ENCODE assay signal across 1 cellular context in the genomic region with DNA sequence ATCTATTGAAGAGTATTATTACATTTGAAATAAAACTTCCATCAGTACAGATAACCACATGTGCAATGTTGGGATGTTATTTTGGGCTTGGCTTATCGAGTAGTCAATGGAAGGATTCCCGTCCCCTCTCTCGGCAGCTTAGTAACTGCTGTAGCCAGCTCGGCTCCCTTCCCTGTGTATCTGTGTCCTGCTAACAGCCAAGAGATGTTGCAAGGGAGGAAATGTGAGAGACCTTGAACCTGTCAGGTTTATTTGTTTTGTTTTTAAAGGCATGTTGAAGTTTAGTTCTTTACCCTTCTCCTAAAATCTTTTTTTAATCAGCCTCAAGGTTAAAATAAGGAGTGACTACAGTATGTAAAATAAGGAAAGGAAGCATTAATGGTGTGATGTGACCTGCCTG.
TF ChIP-seq lines count a peak whose summit lies in the region.

No MANE protein-coding gene starts in this region.

TF ChIP-seq in GM23338, 12 proteins besides CTCF, POLR2A, EP300 and RAD21 (continued from another document):
- TF ChIP-seq, protein P1, sequence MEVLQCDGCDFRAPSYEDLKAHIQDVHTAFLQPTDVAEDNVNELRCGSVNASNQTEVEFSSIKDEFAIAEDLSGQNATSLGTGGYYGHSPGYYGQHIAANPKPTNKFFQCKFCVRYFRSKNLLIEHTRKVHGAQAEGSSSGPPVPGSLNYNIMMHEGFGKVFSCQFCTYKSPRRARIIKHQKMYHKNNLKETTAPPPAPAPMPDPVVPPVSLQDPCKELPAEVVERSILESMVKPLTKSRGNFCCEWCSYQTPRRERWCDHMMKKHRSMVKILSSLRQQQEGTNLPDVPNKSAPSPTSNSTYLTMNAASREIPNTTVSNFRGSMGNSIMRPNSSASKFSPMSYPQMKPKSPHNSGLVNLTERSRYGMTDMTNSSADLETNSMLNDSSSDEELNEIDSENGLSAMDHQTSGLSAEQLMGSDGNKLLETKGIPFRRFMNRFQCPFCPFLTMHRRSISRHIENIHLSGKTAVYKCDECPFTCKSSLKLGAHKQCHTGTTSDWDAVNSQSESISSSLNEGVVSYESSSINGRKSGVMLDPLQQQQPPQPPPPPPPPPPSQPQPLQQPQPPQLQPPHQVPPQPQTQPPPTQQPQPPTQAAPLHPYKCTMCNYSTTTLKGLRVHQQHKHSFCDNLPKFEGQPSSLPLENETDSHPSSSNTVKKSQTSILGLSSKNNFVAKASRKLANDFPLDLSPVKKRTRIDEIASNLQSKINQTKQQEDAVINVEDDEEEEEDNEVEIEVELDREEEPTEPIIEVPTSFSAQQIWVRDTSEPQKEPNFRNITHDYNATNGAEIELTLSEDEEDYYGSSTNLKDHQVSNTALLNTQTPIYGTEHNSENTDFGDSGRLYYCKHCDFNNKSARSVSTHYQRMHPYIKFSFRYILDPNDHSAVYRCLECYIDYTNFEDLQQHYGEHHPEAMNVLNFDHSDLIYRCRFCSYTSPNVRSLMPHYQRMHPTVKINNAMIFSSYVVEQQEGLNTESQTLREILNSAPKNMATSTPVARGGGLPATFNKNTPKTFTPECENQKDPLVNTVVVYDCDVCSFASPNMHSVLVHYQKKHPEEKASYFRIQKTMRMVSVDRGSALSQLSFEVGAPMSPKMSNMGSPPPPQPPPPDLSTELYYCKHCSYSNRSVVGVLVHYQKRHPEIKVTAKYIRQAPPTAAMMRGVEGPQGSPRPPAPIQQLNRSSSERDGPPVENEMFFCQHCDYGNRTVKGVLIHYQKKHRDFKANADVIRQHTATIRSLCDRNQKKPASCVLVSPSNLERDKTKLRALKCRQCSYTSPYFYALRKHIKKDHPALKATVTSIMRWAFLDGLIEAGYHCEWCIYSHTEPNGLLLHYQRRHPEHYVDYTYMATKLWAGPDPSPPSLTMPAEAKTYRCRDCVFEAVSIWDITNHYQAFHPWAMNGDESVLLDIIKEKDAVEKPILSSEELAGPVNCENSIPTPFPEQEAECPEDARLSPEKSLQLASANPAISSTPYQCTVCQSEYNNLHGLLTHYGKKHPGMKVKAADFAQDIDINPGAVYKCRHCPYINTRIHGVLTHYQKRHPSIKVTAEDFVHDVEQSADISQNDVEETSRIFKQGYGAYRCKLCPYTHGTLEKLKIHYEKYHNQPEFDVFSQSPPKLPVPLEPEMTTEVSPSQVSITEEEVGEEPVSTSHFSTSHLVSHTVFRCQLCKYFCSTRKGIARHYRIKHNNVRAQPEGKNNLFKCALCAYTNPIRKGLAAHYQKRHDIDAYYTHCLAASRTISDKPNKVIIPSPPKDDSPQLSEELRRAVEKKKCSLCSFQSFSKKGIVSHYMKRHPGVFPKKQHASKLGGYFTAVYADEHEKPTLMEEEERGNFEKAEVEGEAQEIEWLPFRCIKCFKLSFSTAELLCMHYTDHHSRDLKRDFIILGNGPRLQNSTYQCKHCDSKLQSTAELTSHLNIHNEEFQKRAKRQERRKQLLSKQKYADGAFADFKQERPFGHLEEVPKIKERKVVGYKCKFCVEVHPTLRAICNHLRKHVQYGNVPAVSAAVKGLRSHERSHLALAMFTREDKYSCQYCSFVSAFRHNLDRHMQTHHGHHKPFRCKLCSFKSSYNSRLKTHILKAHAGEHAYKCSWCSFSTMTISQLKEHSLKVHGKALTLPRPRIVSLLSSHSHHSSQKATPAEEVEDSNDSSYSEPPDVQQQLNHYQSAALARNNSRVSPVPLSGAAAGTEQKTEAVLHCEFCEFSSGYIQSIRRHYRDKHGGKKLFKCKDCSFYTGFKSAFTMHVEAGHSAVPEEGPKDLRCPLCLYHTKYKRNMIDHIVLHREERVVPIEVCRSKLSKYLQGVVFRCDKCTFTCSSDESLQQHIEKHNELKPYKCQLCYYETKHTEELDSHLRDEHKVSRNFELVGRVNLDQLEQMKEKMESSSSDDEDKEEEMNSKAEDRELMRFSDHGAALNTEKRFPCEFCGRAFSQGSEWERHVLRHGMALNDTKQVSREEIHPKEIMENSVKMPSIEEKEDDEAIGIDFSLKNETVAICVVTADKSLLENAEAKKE (CRISPR knock-in tag; IDR thresholded peaks at IDR 0.05), result no peak
